Comparison of ENCODE assay signal across 1 cellular context in the genomic region with DNA sequence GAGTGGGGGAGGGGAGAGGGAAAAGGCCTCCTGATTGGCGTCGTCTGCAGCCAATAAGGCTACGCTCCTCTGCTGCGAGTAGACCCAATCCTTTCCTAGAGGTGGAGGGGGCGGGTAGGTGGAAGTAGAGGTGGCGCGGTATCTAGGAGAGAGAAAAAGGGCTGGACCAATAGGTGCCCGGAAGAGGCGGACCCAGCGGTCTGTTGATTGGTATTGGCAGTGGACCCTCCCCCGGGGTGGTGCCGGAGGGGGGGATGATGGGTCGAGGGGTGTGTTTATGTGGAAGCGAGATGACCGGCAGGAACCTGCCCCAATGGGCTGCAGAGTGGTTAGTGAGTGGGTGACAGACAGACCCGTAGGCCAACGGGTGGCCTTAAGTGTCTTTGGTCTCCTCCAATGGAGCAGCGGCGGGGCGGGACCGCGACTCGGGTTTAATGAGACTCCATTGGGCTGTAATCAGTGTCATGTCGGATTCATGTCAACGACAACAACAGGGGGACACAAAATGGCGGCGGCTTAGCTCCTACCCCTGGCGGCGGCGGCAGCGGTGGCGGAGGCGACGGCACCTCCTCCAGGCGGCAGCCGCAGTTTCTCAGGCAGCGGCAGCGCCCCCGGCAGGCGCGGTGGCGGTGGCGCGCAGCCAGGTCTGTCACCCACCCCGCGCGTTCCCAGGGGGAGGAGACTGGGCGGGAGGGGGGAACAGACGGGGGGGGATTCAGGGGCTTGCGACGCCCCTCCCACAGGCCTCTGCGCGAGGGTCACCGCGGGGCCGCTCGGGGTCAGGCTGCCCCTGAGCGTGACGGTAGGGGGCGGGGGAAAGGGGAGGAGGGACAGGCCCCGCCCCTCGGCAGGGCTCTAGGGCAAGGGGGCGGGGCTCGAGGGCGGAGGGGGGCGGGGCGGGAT.
TF ChIP-seq lines count a peak whose summit lies in the region.

TSS of gene KAT6B (plus strand) at position 459 of the 903 bp plus-strand sequence. CDS start 16,258 bp downstream, outside the sequence.

TF ChIP-seq in K562, 482 proteins besides CTCF, POLR2A, EP300 and RAD21 (continued from another document and continues in another):
- TF ChIP-seq, protein P1, sequence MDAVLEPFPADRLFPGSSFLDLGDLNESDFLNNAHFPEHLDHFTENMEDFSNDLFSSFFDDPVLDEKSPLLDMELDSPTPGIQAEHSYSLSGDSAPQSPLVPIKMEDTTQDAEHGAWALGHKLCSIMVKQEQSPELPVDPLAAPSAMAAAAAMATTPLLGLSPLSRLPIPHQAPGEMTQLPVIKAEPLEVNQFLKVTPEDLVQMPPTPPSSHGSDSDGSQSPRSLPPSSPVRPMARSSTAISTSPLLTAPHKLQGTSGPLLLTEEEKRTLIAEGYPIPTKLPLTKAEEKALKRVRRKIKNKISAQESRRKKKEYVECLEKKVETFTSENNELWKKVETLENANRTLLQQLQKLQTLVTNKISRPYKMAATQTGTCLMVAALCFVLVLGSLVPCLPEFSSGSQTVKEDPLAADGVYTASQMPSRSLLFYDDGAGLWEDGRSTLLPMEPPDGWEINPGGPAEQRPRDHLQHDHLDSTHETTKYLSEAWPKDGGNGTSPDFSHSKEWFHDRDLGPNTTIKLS (IDR thresholded peaks at IDR 0.05; ENCODE audit: borderline replicate concordance, low read depth), result peak; percentile 80
- TF ChIP-seq RBBP5 (IDR thresholded peaks at IDR 0.05; ENCODE audit: borderline replicate concordance, insufficient read depth, low read length, poor library complexity, severe bottlenecking) (peak; percentile 92), NONO (IDR thresholded peaks at IDR 0.05; ENCODE audit: low read depth in 2 of 2, low read length in 1 of 2) (peak; percentile 79 to 94; a peak in 3 of 4 replicates), SOX6 (IDR thresholded peaks at IDR 0.05) (peak; percentile 18; the same call in 1 of the 2 replicates), NCOA1 (IDR thresholded peaks at IDR 0.05; ENCODE audit: low read depth) (no peak), RB1 (IDR thresholded peaks at IDR 0.05; ENCODE audit: low read depth) (peak; percentile 96), HNRNPK (IDR thresholded peaks at IDR 0.05; ENCODE audit: low read depth, low read length, poor library complexity, severe bottlenecking) (peak; percentile 14), POLR2B (IDR thresholded peaks at IDR 0.05; ENCODE audit: low read depth, partially characterized antibody) (peak; percentile 29), KDM4B (IDR thresholded peaks at IDR 0.05; ENCODE audit: borderline replicate concordance in 2 of 2, low read depth in 1 of 2) (peak in 1 of 2 experiments; percentile 86; a peak in 2 of 4 replicates), NRF1 (conservative IDR thresholded peaks at IDR 0.05 in 1 of 2, IDR thresholded peaks at IDR 0.05 in 1 of 2) (peak; percentile 68 to 75), ATF4 (CRISPR knock-in tag; IDR thresholded peaks at IDR 0.05) (peak; percentile 68; the same call in 1 of the 2 replicates), ZNF146 (CRISPR knock-in tag; IDR thresholded peaks at IDR 0.05; ENCODE audit: unreplicated experiment) (no peak), ESRRB (CRISPR knock-in tag; IDR thresholded peaks at IDR 0.05; ENCODE audit: borderline replicate concordance) (no peak), E2F3 (CRISPR knock-in tag; IDR thresholded peaks at IDR 0.05) (0 out of 2 replicates have a peak, but pooled peaks have one; percentile 39), SMAD1 (IDR thresholded peaks at IDR 0.05; ENCODE audit: low read depth, low read length, partially characterized antibody) (peak; percentile 31), NCOA4 (IDR thresholded peaks at IDR 0.05; ENCODE audit: partially characterized antibody) (no peak), RCOR1 (IDR thresholded peaks at IDR 0.05; ENCODE audit: borderline replicate concordance in 1 of 2, low read depth in 2 of 2, low read length in 2 of 2) (peak in 1 of 2 experiments; percentile 13; a peak in 1 of 4 replicates), POLR2AphosphoS5 (IDR thresholded peaks at IDR 0.05; ENCODE audit: control insufficient read depth, insufficient read depth, low read depth, low read length) (peak; percentile 52; the same call in 1 of the 2 replicates), ZBTB34 (CRISPR knock-in tag; IDR thresholded peaks at IDR 0.05) (no peak), THAP7 (CRISPR knock-in tag; IDR thresholded peaks at IDR 0.05) (no peak; the same call in 1 of the 2 replicates), HOMEZ (CRISPR knock-in tag; IDR thresholded peaks at IDR 0.05) (no peak), HDAC8 (tag; IDR thresholded peaks at IDR 0.05) (no peak), NFYB (IDR thresholded peaks at IDR 0.05; ENCODE audit: extremely low read depth, insufficient read length) (peak; percentile 98), DIDO1 (tag; IDR thresholded peaks at IDR 0.05; ENCODE audit: low read depth) (peak; percentile 51; the same call in 1 of the 2 replicates), MAZ (CRISPR knock-in tag; conservative IDR thresholded peaks at IDR 0.05 in 1 of 2, IDR thresholded peaks at IDR 0.05 in 1 of 2) (peak; percentile 85 to 98)
- TF ChIP-seq, protein P2, sequence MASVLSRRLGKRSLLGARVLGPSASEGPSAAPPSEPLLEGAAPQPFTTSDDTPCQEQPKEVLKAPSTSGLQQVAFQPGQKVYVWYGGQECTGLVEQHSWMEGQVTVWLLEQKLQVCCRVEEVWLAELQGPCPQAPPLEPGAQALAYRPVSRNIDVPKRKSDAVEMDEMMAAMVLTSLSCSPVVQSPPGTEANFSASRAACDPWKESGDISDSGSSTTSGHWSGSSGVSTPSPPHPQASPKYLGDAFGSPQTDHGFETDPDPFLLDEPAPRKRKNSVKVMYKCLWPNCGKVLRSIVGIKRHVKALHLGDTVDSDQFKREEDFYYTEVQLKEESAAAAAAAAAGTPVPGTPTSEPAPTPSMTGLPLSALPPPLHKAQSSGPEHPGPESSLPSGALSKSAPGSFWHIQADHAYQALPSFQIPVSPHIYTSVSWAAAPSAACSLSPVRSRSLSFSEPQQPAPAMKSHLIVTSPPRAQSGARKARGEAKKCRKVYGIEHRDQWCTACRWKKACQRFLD (CRISPR knock-in tag; IDR thresholded peaks at IDR 0.05), result no peak
- TF ChIP-seq, protein P3, sequence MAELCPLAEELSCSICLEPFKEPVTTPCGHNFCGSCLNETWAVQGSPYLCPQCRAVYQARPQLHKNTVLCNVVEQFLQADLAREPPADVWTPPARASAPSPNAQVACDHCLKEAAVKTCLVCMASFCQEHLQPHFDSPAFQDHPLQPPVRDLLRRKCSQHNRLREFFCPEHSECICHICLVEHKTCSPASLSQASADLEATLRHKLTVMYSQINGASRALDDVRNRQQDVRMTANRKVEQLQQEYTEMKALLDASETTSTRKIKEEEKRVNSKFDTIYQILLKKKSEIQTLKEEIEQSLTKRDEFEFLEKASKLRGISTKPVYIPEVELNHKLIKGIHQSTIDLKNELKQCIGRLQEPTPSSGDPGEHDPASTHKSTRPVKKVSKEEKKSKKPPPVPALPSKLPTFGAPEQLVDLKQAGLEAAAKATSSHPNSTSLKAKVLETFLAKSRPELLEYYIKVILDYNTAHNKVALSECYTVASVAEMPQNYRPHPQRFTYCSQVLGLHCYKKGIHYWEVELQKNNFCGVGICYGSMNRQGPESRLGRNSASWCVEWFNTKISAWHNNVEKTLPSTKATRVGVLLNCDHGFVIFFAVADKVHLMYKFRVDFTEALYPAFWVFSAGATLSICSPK (IDR thresholded peaks at IDR 0.05; ENCODE audit: borderline replicate concordance), result no peak
- TF ChIP-seq, protein P4, sequence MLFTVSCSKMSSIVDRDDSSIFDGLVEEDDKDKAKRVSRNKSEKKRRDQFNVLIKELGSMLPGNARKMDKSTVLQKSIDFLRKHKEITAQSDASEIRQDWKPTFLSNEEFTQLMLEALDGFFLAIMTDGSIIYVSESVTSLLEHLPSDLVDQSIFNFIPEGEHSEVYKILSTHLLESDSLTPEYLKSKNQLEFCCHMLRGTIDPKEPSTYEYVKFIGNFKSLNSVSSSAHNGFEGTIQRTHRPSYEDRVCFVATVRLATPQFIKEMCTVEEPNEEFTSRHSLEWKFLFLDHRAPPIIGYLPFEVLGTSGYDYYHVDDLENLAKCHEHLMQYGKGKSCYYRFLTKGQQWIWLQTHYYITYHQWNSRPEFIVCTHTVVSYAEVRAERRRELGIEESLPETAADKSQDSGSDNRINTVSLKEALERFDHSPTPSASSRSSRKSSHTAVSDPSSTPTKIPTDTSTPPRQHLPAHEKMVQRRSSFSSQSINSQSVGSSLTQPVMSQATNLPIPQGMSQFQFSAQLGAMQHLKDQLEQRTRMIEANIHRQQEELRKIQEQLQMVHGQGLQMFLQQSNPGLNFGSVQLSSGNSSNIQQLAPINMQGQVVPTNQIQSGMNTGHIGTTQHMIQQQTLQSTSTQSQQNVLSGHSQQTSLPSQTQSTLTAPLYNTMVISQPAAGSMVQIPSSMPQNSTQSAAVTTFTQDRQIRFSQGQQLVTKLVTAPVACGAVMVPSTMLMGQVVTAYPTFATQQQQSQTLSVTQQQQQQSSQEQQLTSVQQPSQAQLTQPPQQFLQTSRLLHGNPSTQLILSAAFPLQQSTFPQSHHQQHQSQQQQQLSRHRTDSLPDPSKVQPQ (CRISPR knock-in tag; IDR thresholded peaks at IDR 0.05; ENCODE audit: borderline replicate concordance), result no peak
- TF ChIP-seq, protein P5, sequence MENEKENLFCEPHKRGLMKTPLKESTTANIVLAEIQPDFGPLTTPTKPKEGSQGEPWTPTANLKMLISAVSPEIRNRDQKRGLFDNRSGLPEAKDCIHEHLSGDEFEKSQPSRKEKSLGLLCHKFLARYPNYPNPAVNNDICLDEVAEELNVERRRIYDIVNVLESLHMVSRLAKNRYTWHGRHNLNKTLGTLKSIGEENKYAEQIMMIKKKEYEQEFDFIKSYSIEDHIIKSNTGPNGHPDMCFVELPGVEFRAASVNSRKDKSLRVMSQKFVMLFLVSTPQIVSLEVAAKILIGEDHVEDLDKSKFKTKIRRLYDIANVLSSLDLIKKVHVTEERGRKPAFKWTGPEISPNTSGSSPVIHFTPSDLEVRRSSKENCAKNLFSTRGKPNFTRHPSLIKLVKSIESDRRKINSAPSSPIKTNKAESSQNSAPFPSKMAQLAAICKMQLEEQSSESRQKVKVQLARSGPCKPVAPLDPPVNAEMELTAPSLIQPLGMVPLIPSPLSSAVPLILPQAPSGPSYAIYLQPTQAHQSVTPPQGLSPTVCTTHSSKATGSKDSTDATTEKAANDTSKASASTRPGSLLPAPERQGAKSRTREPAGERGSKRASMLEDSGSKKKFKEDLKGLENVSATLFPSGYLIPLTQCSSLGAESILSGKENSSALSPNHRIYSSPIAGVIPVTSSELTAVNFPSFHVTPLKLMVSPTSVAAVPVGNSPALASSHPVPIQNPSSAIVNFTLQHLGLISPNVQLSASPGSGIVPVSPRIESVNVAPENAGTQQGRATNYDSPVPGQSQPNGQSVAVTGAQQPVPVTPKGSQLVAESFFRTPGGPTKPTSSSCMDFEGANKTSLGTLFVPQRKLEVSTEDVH (IDR thresholded peaks at IDR 0.05; ENCODE audit: low read depth, partially characterized antibody), result no peak
- TF ChIP-seq, protein P6, sequence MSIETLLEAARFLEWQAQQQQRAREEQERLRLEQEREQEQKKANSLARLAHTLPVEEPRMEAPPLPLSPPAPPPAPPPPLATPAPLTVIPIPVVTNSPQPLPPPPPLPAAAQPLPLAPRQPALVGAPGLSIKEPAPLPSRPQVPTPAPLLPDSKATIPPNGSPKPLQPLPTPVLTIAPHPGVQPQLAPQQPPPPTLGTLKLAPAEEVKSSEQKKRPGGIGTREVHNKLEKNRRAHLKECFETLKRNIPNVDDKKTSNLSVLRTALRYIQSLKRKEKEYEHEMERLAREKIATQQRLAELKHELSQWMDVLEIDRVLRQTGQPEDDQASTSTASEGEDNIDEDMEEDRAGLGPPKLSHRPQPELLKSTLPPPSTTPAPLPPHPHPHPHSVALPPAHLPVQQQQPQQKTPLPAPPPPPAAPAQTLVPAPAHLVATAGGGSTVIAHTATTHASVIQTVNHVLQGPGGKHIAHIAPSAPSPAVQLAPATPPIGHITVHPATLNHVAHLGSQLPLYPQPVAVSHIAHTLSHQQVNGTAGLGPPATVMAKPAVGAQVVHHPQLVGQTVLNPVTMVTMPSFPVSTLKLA (conservative IDR thresholded peaks at IDR 0.05), result peak; percentile 53 to 74
- TF ChIP-seq, protein P7, sequence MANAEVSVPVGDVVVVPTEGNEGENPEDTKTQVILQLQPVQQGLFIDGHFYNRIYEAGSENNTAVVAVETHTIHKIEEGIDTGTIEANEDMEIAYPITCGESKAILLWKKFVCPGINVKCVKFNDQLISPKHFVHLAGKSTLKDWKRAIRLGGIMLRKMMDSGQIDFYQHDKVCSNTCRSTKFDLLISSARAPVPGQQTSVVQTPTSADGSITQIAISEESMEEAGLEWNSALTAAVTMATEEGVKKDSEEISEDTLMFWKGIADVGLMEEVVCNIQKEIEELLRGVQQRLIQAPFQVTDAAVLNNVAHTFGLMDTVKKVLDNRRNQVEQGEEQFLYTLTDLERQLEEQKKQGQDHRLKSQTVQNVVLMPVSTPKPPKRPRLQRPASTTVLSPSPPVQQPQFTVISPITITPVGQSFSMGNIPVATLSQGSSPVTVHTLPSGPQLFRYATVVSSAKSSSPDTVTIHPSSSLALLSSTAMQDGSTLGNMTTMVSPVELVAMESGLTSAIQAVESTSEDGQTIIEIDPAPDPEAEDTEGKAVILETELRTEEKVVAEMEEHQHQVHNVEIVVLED (CRISPR knock-in tag; IDR thresholded peaks at IDR 0.05), result peak; percentile 65
